In genomic region chrX:123962794-123963373, GRCh38 we compare ENCODE assay signal across 1 cellular context.
TF ChIP-seq lines count a peak whose summit lies in the region.

No MANE protein-coding gene starts in this region.

TF ChIP-seq in HepG2, 621 proteins besides CTCF, POLR2A, EP300 and RAD21 (continued from another document and continues in another):
- TF ChIP-seq, protein P1, sequence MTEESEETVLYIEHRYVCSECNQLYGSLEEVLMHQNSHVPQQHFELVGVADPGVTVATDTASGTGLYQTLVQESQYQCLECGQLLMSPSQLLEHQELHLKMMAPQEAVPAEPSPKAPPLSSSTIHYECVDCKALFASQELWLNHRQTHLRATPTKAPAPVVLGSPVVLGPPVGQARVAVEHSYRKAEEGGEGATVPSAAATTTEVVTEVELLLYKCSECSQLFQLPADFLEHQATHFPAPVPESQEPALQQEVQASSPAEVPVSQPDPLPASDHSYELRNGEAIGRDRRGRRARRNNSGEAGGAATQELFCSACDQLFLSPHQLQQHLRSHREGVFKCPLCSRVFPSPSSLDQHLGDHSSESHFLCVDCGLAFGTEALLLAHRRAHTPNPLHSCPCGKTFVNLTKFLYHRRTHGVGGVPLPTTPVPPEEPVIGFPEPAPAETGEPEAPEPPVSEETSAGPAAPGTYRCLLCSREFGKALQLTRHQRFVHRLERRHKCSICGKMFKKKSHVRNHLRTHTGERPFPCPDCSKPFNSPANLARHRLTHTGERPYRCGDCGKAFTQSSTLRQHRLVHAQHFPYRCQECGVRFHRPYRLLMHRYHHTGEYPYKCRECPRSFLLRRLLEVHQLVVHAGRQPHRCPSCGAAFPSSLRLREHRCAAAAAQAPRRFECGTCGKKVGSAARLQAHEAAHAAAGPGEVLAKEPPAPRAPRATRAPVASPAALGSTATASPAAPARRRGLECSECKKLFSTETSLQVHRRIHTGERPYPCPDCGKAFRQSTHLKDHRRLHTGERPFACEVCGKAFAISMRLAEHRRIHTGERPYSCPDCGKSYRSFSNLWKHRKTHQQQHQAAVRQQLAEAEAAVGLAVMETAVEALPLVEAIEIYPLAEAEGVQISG (CRISPR knock-in tag; IDR thresholded peaks at IDR 0.05), result peak; percentile 32; the same call in 1 of the 2 replicates
- TF ChIP-seq ZKSCAN8 (CRISPR knock-in tag; IDR thresholded peaks at IDR 0.05; ENCODE audit: borderline replicate concordance), result no peak
- TF ChIP-seq ZFY (CRISPR knock-in tag; IDR thresholded peaks at IDR 0.05), result peak; percentile 55
- peak; percentile 60; the same call in 1 of the 2 replicates for TF ChIP-seq TAF1 (CRISPR knock-in tag; IDR thresholded peaks at IDR 0.05)
- no peak for TF ChIP-seq ZNF33B (CRISPR knock-in tag; IDR thresholded peaks at IDR 0.05)
- TF ChIP-seq NRL (CRISPR knock-in tag; IDR thresholded peaks at IDR 0.05; ENCODE audit: borderline replicate concordance), result no peak
- TF ChIP-seq HNF4A (CRISPR knock-in tag; IDR thresholded peaks at IDR 0.05), result no peak
- no peak for TF ChIP-seq SRF (IDR thresholded peaks at IDR 0.05; ENCODE audit: low read depth, low read length)
- peak; percentile 56; the same call in 1 of the 2 replicates for TF ChIP-seq NFYB (CRISPR knock-in tag; IDR thresholded peaks at IDR 0.05)
- peak; percentile 38; the same call in 1 of the 3 replicates for TF ChIP-seq MXI1 (IDR thresholded peaks at IDR 0.05; ENCODE audit: borderline replicate concordance, low read depth, low read length)
- TF ChIP-seq, protein P2, sequence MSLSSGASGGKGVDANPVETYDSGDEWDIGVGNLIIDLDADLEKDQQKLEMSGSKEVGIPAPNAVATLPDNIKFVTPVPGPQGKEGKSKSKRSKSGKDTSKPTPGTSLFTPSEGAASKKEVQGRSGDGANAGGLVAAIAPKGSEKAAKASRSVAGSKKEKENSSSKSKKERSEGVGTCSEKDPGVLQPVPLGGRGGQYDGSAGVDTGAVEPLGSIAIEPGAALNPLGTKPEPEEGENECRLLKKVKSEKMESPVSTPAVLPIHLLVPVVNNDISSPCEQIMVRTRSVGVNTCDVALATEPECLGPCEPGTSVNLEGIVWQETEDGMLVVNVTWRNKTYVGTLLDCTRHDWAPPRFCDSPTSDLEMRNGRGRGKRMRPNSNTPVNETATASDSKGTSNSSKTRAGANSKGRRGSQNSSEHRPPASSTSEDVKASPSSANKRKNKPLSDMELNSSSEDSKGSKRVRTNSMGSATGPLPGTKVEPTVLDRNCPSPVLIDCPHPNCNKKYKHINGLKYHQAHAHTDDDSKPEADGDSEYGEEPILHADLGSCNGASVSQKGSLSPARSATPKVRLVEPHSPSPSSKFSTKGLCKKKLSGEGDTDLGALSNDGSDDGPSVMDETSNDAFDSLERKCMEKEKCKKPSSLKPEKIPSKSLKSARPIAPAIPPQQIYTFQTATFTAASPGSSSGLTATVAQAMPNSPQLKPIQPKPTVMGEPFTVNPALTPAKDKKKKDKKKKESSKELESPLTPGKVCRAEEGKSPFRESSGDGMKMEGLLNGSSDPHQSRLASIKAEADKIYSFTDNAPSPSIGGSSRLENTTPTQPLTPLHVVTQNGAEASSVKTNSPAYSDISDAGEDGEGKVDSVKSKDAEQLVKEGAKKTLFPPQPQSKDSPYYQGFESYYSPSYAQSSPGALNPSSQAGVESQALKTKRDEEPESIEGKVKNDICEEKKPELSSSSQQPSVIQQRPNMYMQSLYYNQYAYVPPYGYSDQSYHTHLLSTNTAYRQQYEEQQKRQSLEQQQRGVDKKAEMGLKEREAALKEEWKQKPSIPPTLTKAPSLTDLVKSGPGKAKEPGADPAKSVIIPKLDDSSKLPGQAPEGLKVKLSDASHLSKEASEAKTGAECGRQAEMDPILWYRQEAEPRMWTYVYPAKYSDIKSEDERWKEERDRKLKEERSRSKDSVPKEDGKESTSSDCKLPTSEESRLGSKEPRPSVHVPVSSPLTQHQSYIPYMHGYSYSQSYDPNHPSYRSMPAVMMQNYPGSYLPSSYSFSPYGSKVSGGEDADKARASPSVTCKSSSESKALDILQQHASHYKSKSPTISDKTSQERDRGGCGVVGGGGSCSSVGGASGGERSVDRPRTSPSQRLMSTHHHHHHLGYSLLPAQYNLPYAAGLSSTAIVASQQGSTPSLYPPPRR (CRISPR knock-in tag; IDR thresholded peaks at IDR 0.05; ENCODE audit: borderline replicate concordance), result no peak
- TF ChIP-seq FOXJ3 (CRISPR knock-in tag; IDR thresholded peaks at IDR 0.05; ENCODE audit: borderline replicate concordance), result no peak
- TF ChIP-seq ATF1 (CRISPR knock-in tag; IDR thresholded peaks at IDR 0.05), result no peak
- no peak for TF ChIP-seq ZNF484 (CRISPR knock-in tag; IDR thresholded peaks at IDR 0.05; ENCODE audit: borderline replicate concordance, low read depth)
- TF ChIP-seq SOX13 (IDR thresholded peaks at IDR 0.05), result no peak
- peak in 1 of 2 experiments; percentile 41; a peak in 2 of 4 replicates for TF ChIP-seq SOX13 (CRISPR knock-in tag; conservative IDR thresholded peaks at IDR 0.05 in 1 of 2, IDR thresholded peaks at IDR 0.05 in 1 of 2)
- peak; percentile 21; the same call in 1 of the 2 replicates for TF ChIP-seq ZNF281 (CRISPR knock-in tag; IDR thresholded peaks at IDR 0.05; ENCODE audit: borderline replicate concordance)
- no peak for TF ChIP-seq ZNF557 (CRISPR knock-in tag; IDR thresholded peaks at IDR 0.05)
- TF ChIP-seq SIX1 (CRISPR knock-in tag; IDR thresholded peaks at IDR 0.05; ENCODE audit: borderline replicate concordance), result peak; percentile 85
- TF ChIP-seq KAT2B (IDR thresholded peaks at IDR 0.05; ENCODE audit: borderline replicate concordance, low read depth, low read length), result no peak
- no peak for TF ChIP-seq ZNF264 (CRISPR knock-in tag; IDR thresholded peaks at IDR 0.05)
- TF ChIP-seq, protein P3, sequence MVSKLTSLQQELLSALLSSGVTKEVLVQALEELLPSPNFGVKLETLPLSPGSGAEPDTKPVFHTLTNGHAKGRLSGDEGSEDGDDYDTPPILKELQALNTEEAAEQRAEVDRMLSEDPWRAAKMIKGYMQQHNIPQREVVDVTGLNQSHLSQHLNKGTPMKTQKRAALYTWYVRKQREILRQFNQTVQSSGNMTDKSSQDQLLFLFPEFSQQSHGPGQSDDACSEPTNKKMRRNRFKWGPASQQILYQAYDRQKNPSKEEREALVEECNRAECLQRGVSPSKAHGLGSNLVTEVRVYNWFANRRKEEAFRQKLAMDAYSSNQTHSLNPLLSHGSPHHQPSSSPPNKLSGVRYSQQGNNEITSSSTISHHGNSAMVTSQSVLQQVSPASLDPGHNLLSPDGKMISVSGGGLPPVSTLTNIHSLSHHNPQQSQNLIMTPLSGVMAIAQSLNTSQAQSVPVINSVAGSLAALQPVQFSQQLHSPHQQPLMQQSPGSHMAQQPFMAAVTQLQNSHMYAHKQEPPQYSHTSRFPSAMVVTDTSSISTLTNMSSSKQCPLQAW (CRISPR knock-in tag; IDR thresholded peaks at IDR 0.05), result 0 out of 2 replicates have a peak, but pooled peaks have one; percentile 26
- TF ChIP-seq HNF4G (IDR thresholded peaks at IDR 0.05; ENCODE audit: borderline replicate concordance, low read depth, low read length), result no peak
- no peak for TF ChIP-seq HNF4G (CRISPR knock-in tag; IDR thresholded peaks at IDR 0.05; ENCODE audit: borderline replicate concordance, low read depth)
- TF ChIP-seq ZNF713 (CRISPR knock-in tag; IDR thresholded peaks at IDR 0.05), result no peak
- no peak for TF ChIP-seq ISX (CRISPR knock-in tag; conservative IDR thresholded peaks at IDR 0.05)
- TF ChIP-seq RFXANK (CRISPR knock-in tag; IDR thresholded peaks at IDR 0.05), result no peak
- TF ChIP-seq SMC3 (IDR thresholded peaks at IDR 0.05; ENCODE audit: low read length), result no peak
- 0 out of 2 replicates have a peak, but pooled peaks have one; percentile 31 for TF ChIP-seq MED1 (CRISPR knock-in tag; IDR thresholded peaks at IDR 0.05)
- TF ChIP-seq SAP130 (CRISPR knock-in tag; IDR thresholded peaks at IDR 0.05; ENCODE audit: low read depth), result peak; percentile 77
- TF ChIP-seq, protein P4, sequence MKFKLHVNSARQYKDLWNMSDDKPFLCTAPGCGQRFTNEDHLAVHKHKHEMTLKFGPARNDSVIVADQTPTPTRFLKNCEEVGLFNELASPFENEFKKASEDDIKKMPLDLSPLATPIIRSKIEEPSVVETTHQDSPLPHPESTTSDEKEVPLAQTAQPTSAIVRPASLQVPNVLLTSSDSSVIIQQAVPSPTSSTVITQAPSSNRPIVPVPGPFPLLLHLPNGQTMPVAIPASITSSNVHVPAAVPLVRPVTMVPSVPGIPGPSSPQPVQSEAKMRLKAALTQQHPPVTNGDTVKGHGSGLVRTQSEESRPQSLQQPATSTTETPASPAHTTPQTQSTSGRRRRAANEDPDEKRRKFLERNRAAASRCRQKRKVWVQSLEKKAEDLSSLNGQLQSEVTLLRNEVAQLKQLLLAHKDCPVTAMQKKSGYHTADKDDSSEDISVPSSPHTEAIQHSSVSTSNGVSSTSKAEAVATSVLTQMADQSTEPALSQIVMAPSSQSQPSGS (CRISPR knock-in tag; IDR thresholded peaks at IDR 0.05), result 0 out of 2 replicates have a peak, but pooled peaks have one; percentile 19
- no peak for TF ChIP-seq ZZZ3 (CRISPR knock-in tag; IDR thresholded peaks at IDR 0.05; ENCODE audit: borderline replicate concordance)
- no peak for TF ChIP-seq ZFP36 (IDR thresholded peaks at IDR 0.05; ENCODE audit: borderline replicate concordance, low read depth, low read length, partially characterized antibody)
- TF ChIP-seq ELF1 (CRISPR knock-in tag; IDR thresholded peaks at IDR 0.05), result no peak
- no peak for TF ChIP-seq KDM5B (CRISPR knock-in tag; IDR thresholded peaks at IDR 0.05; ENCODE audit: borderline replicate concordance)
- TF ChIP-seq, protein P5, sequence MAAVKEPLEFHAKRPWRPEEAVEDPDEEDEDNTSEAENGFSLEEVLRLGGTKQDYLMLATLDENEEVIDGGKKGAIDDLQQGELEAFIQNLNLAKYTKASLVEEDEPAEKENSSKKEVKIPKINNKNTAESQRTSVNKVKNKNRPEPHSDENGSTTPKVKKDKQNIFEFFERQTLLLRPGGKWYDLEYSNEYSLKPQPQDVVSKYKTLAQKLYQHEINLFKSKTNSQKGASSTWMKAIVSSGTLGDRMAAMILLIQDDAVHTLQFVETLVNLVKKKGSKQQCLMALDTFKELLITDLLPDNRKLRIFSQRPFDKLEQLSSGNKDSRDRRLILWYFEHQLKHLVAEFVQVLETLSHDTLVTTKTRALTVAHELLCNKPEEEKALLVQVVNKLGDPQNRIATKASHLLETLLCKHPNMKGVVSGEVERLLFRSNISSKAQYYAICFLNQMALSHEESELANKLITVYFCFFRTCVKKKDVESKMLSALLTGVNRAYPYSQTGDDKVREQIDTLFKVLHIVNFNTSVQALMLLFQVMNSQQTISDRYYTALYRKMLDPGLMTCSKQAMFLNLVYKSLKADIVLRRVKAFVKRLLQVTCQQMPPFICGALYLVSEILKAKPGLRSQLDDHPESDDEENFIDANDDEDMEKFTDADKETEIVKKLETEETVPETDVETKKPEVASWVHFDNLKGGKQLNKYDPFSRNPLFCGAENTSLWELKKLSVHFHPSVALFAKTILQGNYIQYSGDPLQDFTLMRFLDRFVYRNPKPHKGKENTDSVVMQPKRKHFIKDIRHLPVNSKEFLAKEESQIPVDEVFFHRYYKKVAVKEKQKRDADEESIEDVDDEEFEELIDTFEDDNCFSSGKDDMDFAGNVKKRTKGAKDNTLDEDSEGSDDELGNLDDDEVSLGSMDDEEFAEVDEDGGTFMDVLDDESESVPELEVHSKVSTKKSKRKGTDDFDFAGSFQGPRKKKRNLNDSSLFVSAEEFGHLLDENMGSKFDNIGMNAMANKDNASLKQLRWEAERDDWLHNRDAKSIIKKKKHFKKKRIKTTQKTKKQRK (IDR thresholded peaks at IDR 0.05; ENCODE audit: low read length), result no peak
- no peak for TF ChIP-seq ZNF768 (CRISPR knock-in tag; IDR thresholded peaks at IDR 0.05)
- no peak for TF ChIP-seq MEIS1 (CRISPR knock-in tag; IDR thresholded peaks at IDR 0.05; ENCODE audit: borderline replicate concordance)
- no peak for TF ChIP-seq ZNF20 (CRISPR knock-in tag; IDR thresholded peaks at IDR 0.05)
- TF ChIP-seq, protein P6, sequence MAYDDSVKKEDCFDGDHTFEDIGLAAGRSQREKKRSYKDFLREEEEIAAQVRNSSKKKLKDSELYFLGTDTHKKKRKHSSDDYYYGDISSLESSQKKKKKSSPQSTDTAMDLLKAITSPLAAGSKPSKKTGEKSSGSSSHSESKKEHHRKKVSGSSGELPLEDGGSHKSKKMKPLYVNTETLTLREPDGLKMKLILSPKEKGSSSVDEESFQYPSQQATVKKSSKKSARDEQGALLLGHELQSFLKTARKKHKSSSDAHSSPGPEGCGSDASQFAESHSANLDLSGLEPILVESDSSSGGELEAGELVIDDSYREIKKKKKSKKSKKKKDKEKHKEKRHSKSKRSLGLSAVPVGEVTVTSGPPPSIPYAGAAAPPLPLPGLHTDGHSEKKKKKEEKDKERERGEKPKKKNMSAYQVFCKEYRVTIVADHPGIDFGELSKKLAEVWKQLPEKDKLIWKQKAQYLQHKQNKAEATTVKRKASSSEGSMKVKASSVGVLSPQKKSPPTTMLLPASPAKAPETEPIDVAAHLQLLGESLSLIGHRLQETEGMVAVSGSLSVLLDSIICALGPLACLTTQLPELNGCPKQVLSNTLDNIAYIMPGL (CRISPR knock-in tag; IDR thresholded peaks at IDR 0.05; ENCODE audit: borderline replicate concordance in 1 of 2, low read depth in 1 of 2), result peak in 1 of 2 experiments; percentile 44; a peak in 1 of 4 replicates
- no peak for TF ChIP-seq KLF12 (CRISPR knock-in tag; IDR thresholded peaks at IDR 0.05; ENCODE audit: borderline replicate concordance)
